ENCODE assay signal across 21 cellular contexts in the genomic region with DNA sequence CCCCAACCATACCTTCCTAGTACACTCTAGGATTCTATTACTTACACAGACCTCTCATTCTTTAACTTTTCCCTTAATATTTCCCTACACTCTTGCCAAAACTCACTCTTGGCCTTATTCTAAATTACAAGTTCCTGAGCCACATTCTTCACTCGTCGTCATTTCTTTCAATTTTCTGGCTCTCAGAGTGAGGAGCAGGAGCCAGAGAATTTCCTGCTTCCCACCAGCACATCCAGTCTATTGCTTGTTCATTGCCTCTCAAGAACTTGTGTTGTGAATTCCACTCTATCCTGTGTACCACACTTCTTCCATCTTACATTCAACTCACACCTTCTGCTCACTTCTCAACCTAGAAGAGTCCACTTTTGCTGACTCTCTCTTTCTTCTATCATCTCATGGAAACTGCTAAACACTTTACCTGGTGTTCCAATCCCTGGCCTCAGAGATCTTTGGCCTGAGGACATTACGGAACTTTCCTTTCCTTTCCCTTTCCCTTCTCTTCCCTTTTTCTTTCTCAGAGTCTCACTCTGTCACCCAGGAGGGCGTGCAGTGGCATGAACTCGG.
A peak's percentile ranks its signal among the peaks of the same experiment; 100 is the strongest.
DNase-seq lines count a peak whose midpoint lies in the region; ATAC-seq, FAIRE-seq and TF ChIP-seq lines count a peak whose summit lies in the region.
"Had no signal": no experiment of that assay in that cellular context is flagged by ENCODE, and none has a peak within 500 bp of the region (broad histone marks: within the 10 kb centered on the region; RNA-seq: fewer than 3 reads in every experiment).

No MANE protein-coding gene starts in this region.

- peaks cover 19% of the 10 kb centered on the region for H3K27me3 Mint-ChIP-seq in chondrocyte (ENCODE audit: low read depth)
- no peaks in the 10 kb centered on the region for H3K27me3 Mint-ChIP-seq in activated CD4-positive, alpha-beta T cell treated with anti-CD3 and anti-CD28 coated beads for 36 hours

- TF ChIP-seq CTCF in A549 (IDR thresholded peaks at IDR 0.05) (no peak), chondrocyte (IDR thresholded peaks at IDR 0.05) (no peak), mucosa of descending colon (IDR thresholded peaks at IDR 0.05) (no peak)

- no peak for FAIRE-seq in A549 (lab: Jason Lieb, UNC)
- FAIRE-seq in GM19239 (lab: Jason Lieb, UNC) = peak; percentile 52
- FAIRE-seq: H1, HepG2 had no signal

- CTCF ChIA-PET in A549 (lab: Yijun Ruan, JAX) = no interaction called here
- CTCF ChIA-PET in activated CD4-positive, alpha-beta T cell treated with anti-CD3 and anti-CD28 coated beads for 36 hours (lab: Charles Lee) = interaction anchor here (1.6 kb wide), 1 partner anchor 22 kb away, joined by 5 read pairs; no protein-coding TSS in a partner anchor

- H3K4me3 Mint-ChIP-seq in chondrocyte (ENCODE audit: unreplicated experiment) = no peak overlapping the region
- H3K4me3 Mint-ChIP-seq in activated CD4-positive, alpha-beta T cell treated with anti-CD3 and anti-CD28 coated beads for 36 hours = no peak overlapping the region
- H3K4me3 Mint-ChIP-seq: CD14-positive monocyte had no signal

- 33% methylated on average over 5 of the region's 5 CpGs for WGBS in A549 (ENCODE audit: missing lambda C conversion rate)
- WGBS in right cardiac atrium = 70% methylated on average over 5 of the region's 5 CpGs

- TF ChIP-seq POLR2A in A549 (IDR thresholded peaks at IDR 0.05; ENCODE audit: low read length) = no peak

- no peak overlapping the region for H3K4me2 ChIP-seq in A549

- H3K4me3 ChIP-seq in A549 = no peak overlapping the region
- no peak overlapping the region for H3K4me3 ChIP-seq in right cardiac atrium (ENCODE audit: low read length)
- H3K4me3 ChIP-seq in mucosa of descending colon = no peak overlapping the region

- DNase-seq in A549 (ENCODE audit: low read depth in 1 of 2, low spot score in 1 of 2) (no peak), GM19239 (ENCODE audit: insufficient read length, low spot score) (no peak), chondrocyte (ENCODE audit: low spot score) (no peak), right cardiac atrium (no peak), mucosa of descending colon (no peak), 8988T (no peak), SHP77 (lab: John Stamatoyannopoulos, UW) (no peak)
- DNase-seq in activated CD4-positive, alpha-beta T cell treated with anti-CD3 and anti-CD28 coated beads for 36 hours = no peak
- DNase-seq: ACHN, DMS79 treated with DMSO at 0.1 percent for 48 hours, KG1, MV-4-11, NCI-H1417 treated with DMSO at 0.1 percent for 48 hours, NCI-H187 treated with DMSO at 0.1 percent for 48 hours, NCI-H226, NCI-H524, NCI-H82, OCI-M1 had no signal

- POLR2A ChIA-PET in A549 (lab: Yijun Ruan, JAX) = no interaction called here
- POLR2A ChIA-PET in activated CD4-positive, alpha-beta T cell treated with anti-CD3 and anti-CD28 coated beads for 36 hours (lab: Charles Lee) = no interaction called here

- no peaks in the 10 kb centered on the region for H3K36me3 Mint-ChIP-seq in chondrocyte (ENCODE audit: low read depth)
- H3K36me3 Mint-ChIP-seq in activated CD4-positive, alpha-beta T cell treated with anti-CD3 and anti-CD28 coated beads for 36 hours (ENCODE audit: low read depth) = peaks cover 8% of the 10 kb centered on the region
- H3K36me3 Mint-ChIP-seq: CD14-positive monocyte had no signal

- H3K36me3 ChIP-seq in mucosa of descending colon (ENCODE audit: low read depth) = no peaks in the 10 kb centered on the region

- H3K27ac ChIP-seq in A549 (no peak overlapping the region), right cardiac atrium (ENCODE audit: low read length) (peak overlapping the region; percentile 20)

- no peaks in the 10 kb centered on the region for H3K9me3 Mint-ChIP-seq in chondrocyte (ENCODE audit: low read depth)
- no peaks in the 10 kb centered on the region for H3K9me3 Mint-ChIP-seq in activated CD4-positive, alpha-beta T cell treated with anti-CD3 and anti-CD28 coated beads for 36 hours (ENCODE audit: low read depth)

- no peak for TF ChIP-seq RAD21 in A549 (conservative IDR thresholded peaks at IDR 0.05 in 1 of 2, IDR thresholded peaks at IDR 0.05 in 1 of 2)

- TF ChIP-seq EP300 in A549 (IDR thresholded peaks at IDR 0.05) = no peak

- H3K27ac Mint-ChIP-seq in chondrocyte (ENCODE audit: unreplicated experiment) = peak overlapping the region; percentile 62
- H3K27ac Mint-ChIP-seq in activated CD4-positive, alpha-beta T cell treated with anti-CD3 and anti-CD28 coated beads for 36 hours = no peak overlapping the region
- H3K27ac Mint-ChIP-seq: CD14-positive monocyte had no signal

- peaks cover 25% of the 10 kb centered on the region for H3K4me1 Mint-ChIP-seq in chondrocyte (ENCODE audit: low read depth)
- peaks cover 17% of the 10 kb centered on the region for H3K4me1 Mint-ChIP-seq in activated CD4-positive, alpha-beta T cell treated with anti-CD3 and anti-CD28 coated beads for 36 hours
- H3K4me1 Mint-ChIP-seq: CD14-positive monocyte had no signal

- H3K9me3 ChIP-seq in A549 (no peaks in the 10 kb centered on the region), right cardiac atrium (ENCODE audit: control insufficient read depth, low read length) (no peaks in the 10 kb centered on the region), mucosa of descending colon (no peaks in the 10 kb centered on the region)

- intact Hi-C loops in right cardiac atrium (cut with DNase I) = no loop called here
- intact Hi-C loops in mucosa of descending colon (cut with DNase I, micrococcal nuclease) = no loop called here
- intact Hi-C loops in activated CD4-positive, alpha-beta T cell treated with anti-CD3 and anti-CD28 coated beads for 36 hours (cut with DNase I, micrococcal nuclease) = no loop called here

- no peaks in the 10 kb centered on the region for H3K27me3 ChIP-seq in right cardiac atrium (ENCODE audit: control insufficient read depth, insufficient read depth)

- H3K4me1 ChIP-seq in A549 (no peaks in the 10 kb centered on the region), right cardiac atrium (ENCODE audit: control insufficient read depth, insufficient read depth, low read length) (peaks cover 5% of the 10 kb centered on the region), mucosa of descending colon (ENCODE audit: low read depth) (no peaks in the 10 kb centered on the region)

- ATAC-seq in A549 (no peak), right cardiac atrium (peak; percentile 50 to 69), mucosa of descending colon (no peak)
- ATAC-seq in activated CD4-positive, alpha-beta T cell treated with anti-CD3 and anti-CD28 coated beads for 36 hours = no peak
- ATAC-seq: HepG2 had no signal

TF ChIP-seq in A549, 52 proteins besides CTCF, POLR2A, EP300 and RAD21:
- TF ChIP-seq, protein P1, sequence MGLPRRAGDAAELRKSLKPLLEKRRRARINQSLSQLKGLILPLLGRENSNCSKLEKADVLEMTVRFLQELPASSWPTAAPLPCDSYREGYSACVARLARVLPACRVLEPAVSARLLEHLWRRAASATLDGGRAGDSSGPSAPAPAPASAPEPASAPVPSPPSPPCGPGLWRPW (IDR thresholded peaks at IDR 0.05) = no peak
- no peak for TF ChIP-seq HDAC2 (IDR thresholded peaks at IDR 0.05)
- TF ChIP-seq MAFK (IDR thresholded peaks at IDR 0.05; ENCODE audit: partially characterized antibody) = peak; percentile 3
- no peak for TF ChIP-seq ZNF302 (CRISPR knock-in tag; IDR thresholded peaks at IDR 0.05)
- TF ChIP-seq, protein P2, sequence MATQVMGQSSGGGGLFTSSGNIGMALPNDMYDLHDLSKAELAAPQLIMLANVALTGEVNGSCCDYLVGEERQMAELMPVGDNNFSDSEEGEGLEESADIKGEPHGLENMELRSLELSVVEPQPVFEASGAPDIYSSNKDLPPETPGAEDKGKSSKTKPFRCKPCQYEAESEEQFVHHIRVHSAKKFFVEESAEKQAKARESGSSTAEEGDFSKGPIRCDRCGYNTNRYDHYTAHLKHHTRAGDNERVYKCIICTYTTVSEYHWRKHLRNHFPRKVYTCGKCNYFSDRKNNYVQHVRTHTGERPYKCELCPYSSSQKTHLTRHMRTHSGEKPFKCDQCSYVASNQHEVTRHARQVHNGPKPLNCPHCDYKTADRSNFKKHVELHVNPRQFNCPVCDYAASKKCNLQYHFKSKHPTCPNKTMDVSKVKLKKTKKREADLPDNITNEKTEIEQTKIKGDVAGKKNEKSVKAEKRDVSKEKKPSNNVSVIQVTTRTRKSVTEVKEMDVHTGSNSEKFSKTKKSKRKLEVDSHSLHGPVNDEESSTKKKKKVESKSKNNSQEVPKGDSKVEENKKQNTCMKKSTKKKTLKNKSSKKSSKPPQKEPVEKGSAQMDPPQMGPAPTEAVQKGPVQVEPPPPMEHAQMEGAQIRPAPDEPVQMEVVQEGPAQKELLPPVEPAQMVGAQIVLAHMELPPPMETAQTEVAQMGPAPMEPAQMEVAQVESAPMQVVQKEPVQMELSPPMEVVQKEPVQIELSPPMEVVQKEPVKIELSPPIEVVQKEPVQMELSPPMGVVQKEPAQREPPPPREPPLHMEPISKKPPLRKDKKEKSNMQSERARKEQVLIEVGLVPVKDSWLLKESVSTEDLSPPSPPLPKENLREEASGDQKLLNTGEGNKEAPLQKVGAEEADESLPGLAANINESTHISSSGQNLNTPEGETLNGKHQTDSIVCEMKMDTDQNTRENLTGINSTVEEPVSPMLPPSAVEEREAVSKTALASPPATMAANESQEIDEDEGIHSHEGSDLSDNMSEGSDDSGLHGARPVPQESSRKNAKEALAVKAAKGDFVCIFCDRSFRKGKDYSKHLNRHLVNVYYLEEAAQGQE (IDR thresholded peaks at IDR 0.05) = no peak
TF ChIP-seq in A549: peak in this region for 1.

Comparison
In these comparisons a context has a peak if more than half of its experiments do, and no peak if none do; other contexts are left out.
1. ATAC-seq: peak in right cardiac atrium (2 of 2); none in A549 (0 of 2), mucosa of descending colon (single experiment) and activated CD4-positive, alpha-beta T cell treated with anti-CD3 and anti-CD28 coated beads for 36 hours (single experiment).